In the genomic region with DNA sequence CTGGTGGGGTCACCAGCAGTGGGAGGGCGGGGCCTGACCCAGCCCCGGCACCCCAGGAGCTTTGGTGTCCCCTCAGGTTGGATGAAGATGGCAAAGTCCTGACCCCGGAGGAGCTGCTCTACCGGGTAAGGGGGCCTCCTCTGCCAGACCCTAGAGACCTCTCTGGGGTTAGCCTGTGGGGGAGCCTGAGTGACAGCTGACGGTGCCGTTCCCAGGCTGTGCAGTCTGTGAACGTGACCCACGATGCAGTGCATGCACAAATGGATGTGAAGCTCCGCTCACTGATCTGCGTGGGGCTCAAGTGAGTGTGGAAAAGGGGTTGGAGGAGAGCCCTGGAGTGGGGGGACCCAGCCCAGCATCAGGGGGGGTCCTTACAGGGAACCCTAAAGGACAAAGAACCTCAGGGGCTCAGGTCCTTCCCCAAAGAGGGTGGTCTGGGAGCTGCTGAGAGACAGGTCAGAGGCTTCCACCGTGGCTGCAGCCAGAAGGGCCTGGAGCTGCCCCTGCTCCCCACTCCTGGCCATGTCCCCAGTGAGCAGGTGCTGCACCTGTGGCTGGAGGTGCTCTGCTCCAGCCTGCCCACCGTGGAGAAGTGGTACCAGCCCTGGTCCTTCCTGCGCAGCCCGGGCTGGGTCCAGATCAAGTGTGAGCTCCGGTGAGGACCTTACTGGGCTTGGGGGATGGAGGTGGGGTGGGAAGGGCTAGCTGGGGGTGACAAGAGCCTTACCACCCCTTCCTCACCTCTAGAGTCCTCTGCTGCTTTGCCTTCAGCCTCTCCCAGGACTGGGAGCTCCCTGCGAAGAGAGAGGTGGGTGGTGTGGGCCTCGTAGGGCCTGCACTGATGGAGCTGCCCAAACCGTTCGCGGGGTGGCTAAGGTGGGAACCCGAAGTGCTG, we compare ENCODE assay signal across 1 cellular context.
TF ChIP-seq lines count a peak whose summit lies in the region.

No MANE protein-coding gene starts in this region.

TF ChIP-seq in SK-N-SH, 30 proteins besides CTCF, POLR2A, EP300 and RAD21:
- TF ChIP-seq FOSL2 (IDR thresholded peaks at IDR 0.05; ENCODE audit: borderline replicate concordance, low read depth) (no peak), FOXJ3 (CRISPR knock-in tag; IDR thresholded peaks at IDR 0.05) (no peak), JUND (IDR thresholded peaks at IDR 0.05) (no peak), USF2 (IDR thresholded peaks at IDR 0.05; ENCODE audit: borderline replicate concordance, low read depth, low read length) (no peak), RXRA (IDR thresholded peaks at IDR 0.05; ENCODE audit: borderline replicate concordance, low read depth) (no peak), RFX5 (IDR thresholded peaks at IDR 0.05; ENCODE audit: low read length) (no peak), POLR2AphosphoS5 (IDR thresholded peaks at IDR 0.05; ENCODE audit: low read depth, low read length) (no peak), CHD2 (IDR thresholded peaks at IDR 0.05; ENCODE audit: low read length, partially characterized antibody) (no peak), MXI1 (IDR thresholded peaks at IDR 0.05; ENCODE audit: low read depth, low read length) (no peak), YY1 (IDR thresholded peaks at IDR 0.05; ENCODE audit: low read depth) (no peak), REST (IDR thresholded peaks at IDR 0.05; ENCODE audit: low read depth, low read length) (no peak), EZH2phosphoT487 (IDR thresholded peaks at IDR 0.05; ENCODE audit: borderline replicate concordance, low read depth) (no peak)
- TF ChIP-seq, protein P1, sequence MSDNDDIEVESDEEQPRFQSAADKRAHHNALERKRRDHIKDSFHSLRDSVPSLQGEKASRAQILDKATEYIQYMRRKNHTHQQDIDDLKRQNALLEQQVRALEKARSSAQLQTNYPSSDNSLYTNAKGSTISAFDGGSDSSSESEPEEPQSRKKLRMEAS (IDR thresholded peaks at IDR 0.05; ENCODE audit: low read depth) = no peak
